13 cellular contexts compared by ENCODE assay signal in the genomic region with DNA sequence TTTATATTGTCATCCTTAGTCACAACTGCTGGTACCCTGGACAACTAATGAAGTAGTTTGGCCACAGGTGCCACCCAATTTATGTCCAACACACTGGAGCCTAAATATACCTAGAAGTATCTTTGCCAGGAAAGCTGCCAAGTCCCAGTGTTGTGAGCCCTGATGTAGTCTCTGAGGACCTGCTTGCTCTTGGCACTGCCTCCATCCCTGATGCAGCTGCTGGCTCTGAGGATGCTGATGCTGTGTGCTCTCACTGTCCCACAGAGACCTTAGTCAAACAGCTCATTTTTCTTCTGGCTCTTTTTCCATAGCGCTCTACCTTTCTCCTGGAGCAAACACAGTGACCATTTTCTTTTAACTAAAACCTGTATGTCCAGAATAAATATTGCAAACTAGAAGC.
A peak's percentile ranks its signal among the peaks of the same experiment; 100 is the strongest.
DNase-seq lines count a peak whose midpoint lies in the region; ATAC-seq and TF ChIP-seq lines count a peak whose summit lies in the region.
"Had no signal": no experiment of that assay in that cellular context is flagged by ENCODE, and none has a peak within 500 bp of the region (broad histone marks: within the 10 kb centered on the region; RNA-seq: fewer than 3 reads in every experiment).

No MANE protein-coding gene starts in this region.

- no peaks in the 10 kb centered on the region for H4K20me1 ChIP-seq in H9 (ENCODE audit: control insufficient read depth, insufficient read depth, insufficient read length)

- H4K5ac ChIP-seq in H9 (ENCODE audit: insufficient read length, low read depth, low read length): no peak overlapping the region

- H4K91ac ChIP-seq in H9 (ENCODE audit: insufficient read length, low read depth, low read length): no peak overlapping the region

- no peak overlapping the region for H2BK120ac ChIP-seq in H9 (ENCODE audit: low read depth, low read length, poor library complexity, severe bottlenecking)

- H3K79me2 ChIP-seq in H9 (ENCODE audit: insufficient read depth, low read length): no peaks in the 10 kb centered on the region

- no peaks in the 10 kb centered on the region; a peak in 2 of 7 replicates for H3K36me3 Mint-ChIP-seq in H9 (ENCODE audit: insufficient read depth in 1 of 3, low read depth in 3 of 3)
- H3K36me3 Mint-ChIP-seq: CD14-positive monocyte had no signal

- no peaks in the 10 kb centered on the region for H3K27me3 Mint-ChIP-seq in H9 (ENCODE audit: low read depth)

- H3K9me3 Mint-ChIP-seq in H9: peaks cover 3 to 13% of the 10 kb centered on the region in 2 experiments; a peak in 3 of 5 replicates
- H3K9me3 Mint-ChIP-seq: T-helper 1 cell treated with Interleukin-12 subunit alpha and Interleukin-12 subunit beta and Interleukin-4 antibody, amounts not matched to agents 30 μg/mL and 1 μg/mL, for 36 hours had no signal

- no peak overlapping the region for H3K4me3 Mint-ChIP-seq in H9
- H3K4me3 Mint-ChIP-seq: CD14-positive monocyte; T-helper 1 cell treated with Interleukin-12 subunit alpha and Interleukin-12 subunit beta and Interleukin-4 antibody, amounts not matched to agents 30 μg/mL and 1 μg/mL, for 36 hours had no signal

- H3K79me1 ChIP-seq in H9 (ENCODE audit: insufficient read depth, low read depth, low read length, poor library complexity, severe bottlenecking): no peaks in the 10 kb centered on the region

- H3K4me1 ChIP-seq in H9 (ENCODE audit: insufficient read depth, low read length): peaks cover 3% of the 10 kb centered on the region; the same call in 1 of the 2 replicates

- no peak overlapping the region for H3K4ac ChIP-seq in H9 (ENCODE audit: low read depth, low read length)

- no peak overlapping the region for H2AFZ ChIP-seq in H9 (ENCODE audit: low read length)

- H3K56ac ChIP-seq in H9 (ENCODE audit: insufficient read length, low read depth, low read length): no peak overlapping the region

- H3T11ph ChIP-seq in H9 (ENCODE audit: low read length): no peak overlapping the region

- H3K4me2 ChIP-seq in H9 (ENCODE audit: insufficient read depth, insufficient read length, low read length): no peak overlapping the region

- H3K9me3 ChIP-seq in H9 (ENCODE audit: control insufficient read depth, low read depth, low read length): no peaks in the 10 kb centered on the region

- peak; percentile 30 for DNase-seq in Ammon's horn (ENCODE audit: low spot score)
- DNase-seq in H9: no peak
- peak; percentile 43 for DNase-seq in NCI-H446 treated with DMSO at 0.1 percent for 48 hours (lab: John Stamatoyannopoulos, UW)
- DNase-seq in midbrain (lab: John Stamatoyannopoulos, UW): peak; percentile 3
- no peak for DNase-seq in GM19240 (ENCODE audit: insufficient read length, low spot score)
- no peak for DNase-seq in HT-29 (ENCODE audit: low spot score)
- DNase-seq: DMS79 treated with DMSO at 0.1 percent for 48 hours, KBM-7, NCI-H1930, SIG-M5 had no signal

- no peak overlapping the region for H3K9ac ChIP-seq in H9 (ENCODE audit: extremely low read depth, insufficient read length, low read length)

- no peak overlapping the region for H3K23ac ChIP-seq in H9 (ENCODE audit: insufficient read length, low read depth, low read length)

- 0 out of 2 replicates have a peak overlapping the region, but pooled peaks have one; percentile 20 for H3K14ac ChIP-seq in H9 (ENCODE audit: insufficient read depth, low read length)

- no peak overlapping the region for H2BK12ac ChIP-seq in H9 (ENCODE audit: insufficient read length, low read depth, low read length)

- no peak overlapping the region for H4K8ac ChIP-seq in H9 (replicated peaks; ENCODE audit: insufficient read length, low read depth, low read length)

- no peak overlapping the region for H2BK20ac ChIP-seq in H9 (ENCODE audit: low read depth, low read length, poor library complexity, severe bottlenecking)

- no peak for TF ChIP-seq CTCF in H9 (conservative IDR thresholded peaks at IDR 0.05)

- no peak overlapping the region for H2AK5ac ChIP-seq in H9 (ENCODE audit: insufficient read length, low read length)

- ATAC-seq in GM18868 (IDR thresholded peaks at IDR 0.05; ENCODE audit: unreplicated experiment): no peak

- H3K23me2 ChIP-seq in H9 (ENCODE audit: insufficient read length, low read depth, low read length, poor library complexity, severe bottlenecking): no peaks in the 10 kb centered on the region

- H3K27me3 ChIP-seq in H9 (ENCODE audit: insufficient read depth, low read length): no peaks in the 10 kb centered on the region

- no CpG with 5 or more reads among the region's 1 CpG for WGBS in H9 (ENCODE audit: extremely low coverage, insufficient read length, low lambda C conversion rate)

- H2BK5ac ChIP-seq in H9 (ENCODE audit: insufficient read length, low read length): no peak overlapping the region

- H3K4me1 Mint-ChIP-seq in H9: peaks cover 6 to 9% of the 10 kb centered on the region in 2 experiments
- H3K4me1 Mint-ChIP-seq: CD14-positive monocyte had no signal

- H3K27ac Mint-ChIP-seq in H9: no peak overlapping the region
- H3K27ac Mint-ChIP-seq: CD14-positive monocyte; T-helper 1 cell treated with Interleukin-12 subunit alpha and Interleukin-12 subunit beta and Interleukin-4 antibody, amounts not matched to agents 30 μg/mL and 1 μg/mL, for 36 hours had no signal

- H2BK15ac ChIP-seq in H9 (ENCODE audit: low read depth, low read length): no peak overlapping the region

- H3K27ac ChIP-seq in H9 (ENCODE audit: insufficient read length, low read depth, low read length): no peak overlapping the region

- H3K18ac ChIP-seq in H9 (ENCODE audit: insufficient read length, low read depth, low read length): no peak overlapping the region

Comparison
In these comparisons a context has a peak if more than half of its experiments do, and no peak if none do; other contexts are left out.
1. DNase-seq: peak in Ammon's horn (single experiment), NCI-H446 treated with DMSO at 0.1 percent for 48 hours (single experiment) and midbrain (single experiment); none in H9 (single experiment), GM19240 (single experiment) and HT-29 (single experiment).